Comparison of ENCODE assay signal across 9 cellular contexts in the genomic region with DNA sequence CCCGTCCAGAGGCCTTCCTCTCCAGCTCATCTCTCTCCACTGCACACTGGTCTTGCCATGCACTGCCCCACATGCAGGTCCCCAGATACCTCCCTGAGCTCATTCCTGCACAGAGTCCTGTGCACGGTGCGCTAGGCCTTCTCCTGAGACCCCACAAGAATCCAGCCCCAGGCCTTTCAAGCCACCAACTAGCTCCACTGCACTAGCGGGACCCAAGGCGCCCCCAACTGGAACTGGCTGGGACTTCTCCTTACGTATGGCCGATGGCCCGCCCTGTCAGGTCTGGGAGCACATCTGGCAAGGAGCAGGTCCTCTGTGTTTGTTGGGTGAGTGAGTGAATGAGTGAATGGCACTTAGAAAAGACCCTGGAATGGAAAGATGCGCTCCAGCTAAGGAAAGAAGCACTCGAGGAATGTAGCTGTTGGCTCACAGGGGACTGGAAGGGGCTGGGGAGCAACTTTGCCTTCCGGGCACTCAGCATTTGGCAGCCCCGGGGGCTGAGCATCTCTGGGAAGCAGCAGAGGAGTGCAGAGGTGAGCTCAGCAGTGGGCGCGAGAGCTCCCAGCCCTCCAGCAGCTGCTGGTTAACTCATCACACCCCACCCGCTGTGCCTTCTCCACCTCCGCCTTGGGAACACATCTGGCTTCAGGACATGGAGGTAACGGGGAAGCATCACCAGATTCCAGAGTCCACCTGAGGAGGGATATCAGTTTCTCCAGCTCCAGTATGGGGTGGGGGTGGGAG.
A peak's percentile ranks its signal among the peaks of the same experiment; 100 is the strongest.
DNase-seq lines count a peak whose midpoint lies in the region; ATAC-seq, FAIRE-seq and TF ChIP-seq lines count a peak whose summit lies in the region.
"Had no signal": no experiment of that assay in that cellular context is flagged by ENCODE, and none has a peak within 500 bp of the region (broad histone marks: within the 10 kb centered on the region; RNA-seq: fewer than 3 reads in every experiment).

No MANE protein-coding gene starts in this region.

- CTCF ChIA-PET in IMR-90 (lab: Yijun Ruan, JAX), result interaction anchor here (0.8 kb wide), 1 partner anchor 210 kb away, joined by 3 read pairs; no protein-coding TSS in a partner anchor

- no peak overlapping the region for H3K23ac ChIP-seq in IMR-90 (ENCODE audit: low read depth, low read length)

- no TSS peak for BruUV-seq in IMR-90 (replicated peaks; lab: Mats Ljungman, UMichigan)

- WGBS in IMR-90 (ENCODE audit: extremely low coverage in 2 of 2, insufficient read length in 1 of 2), 2 experiments, result 95% methylated on average over 4 of the region's 17 CpGs; no CpG with 5 or more reads in 1 of the 2 experiments

- H3K9ac ChIP-seq in IMR-90 (ENCODE audit: low read depth, low read length), result no peak overlapping the region

- H3K9me3 Mint-ChIP-seq in neural crest cell, result no peaks in the 10 kb centered on the region

- TF ChIP-seq RAD21 in IMR-90 (IDR thresholded peaks at IDR 0.05; ENCODE audit: low read length), result peak; percentile 45

- intact Hi-C loops in IMR-90 (cut with micrococcal nuclease), result loop anchor here (5.0 kb wide), 1 partner anchor 261 kb away; no protein-coding TSS in a partner anchor

- no peak overlapping the region for H3K4me3 Mint-ChIP-seq in neural crest cell

- H3K4me2 ChIP-seq in IMR-90 (ENCODE audit: low read depth, low read length), result no peak overlapping the region

- H4K5ac ChIP-seq in IMR-90 (ENCODE audit: low read depth, low read length), result no peak overlapping the region

- H4K91ac ChIP-seq in IMR-90 (ENCODE audit: insufficient read depth, low read depth, low read length), result no peak overlapping the region

- H3K4me1 ChIP-seq in IMR-90 (ENCODE audit: control insufficient read depth, insufficient read depth, low read length), result peaks cover 4% of the 10 kb centered on the region

- FAIRE-seq in bronchial epithelial cell (lab: Jason Lieb, UNC), result no peak

- H2BK20ac ChIP-seq in IMR-90 (ENCODE audit: low read depth, low read length), result no peak overlapping the region

- H2BK5ac ChIP-seq in IMR-90 (ENCODE audit: low read depth, low read length, poor library complexity, severe bottlenecking), result no peak overlapping the region

- H2BK15ac ChIP-seq in IMR-90 (ENCODE audit: low read depth, low read length), result no peak overlapping the region

- ATAC-seq in IMR-90 (ENCODE audit: low read depth), result 0 out of 2 replicates have a peak, but pooled peaks have one; percentile 27
- ATAC-seq in GM21619 (IDR thresholded peaks at IDR 0.05; ENCODE audit: unreplicated experiment), result no peak
- ATAC-seq in HG02588 (IDR thresholded peaks at IDR 0.05; ENCODE audit: unreplicated experiment), result no peak

- H3K27me3 Mint-ChIP-seq in neural crest cell (ENCODE audit: low read depth), result no peaks in the 10 kb centered on the region

- H3K4me3 ChIP-seq in IMR-90 (ENCODE audit: insufficient read depth, low read depth, low read length), result no peak overlapping the region
- no peak overlapping the region for H3K4me3 ChIP-seq in bronchial epithelial cell (ENCODE audit: low read depth, low read length)

- in situ Hi-C loops in IMR-90 (cut with MboI; ENCODE audit: low sequenced_read_pairs), result no loop called here

- no peak overlapping the region for H4K8ac ChIP-seq in IMR-90 (ENCODE audit: low read depth in 2 of 2, low read length in 2 of 2)

- H3K36me3 ChIP-seq in IMR-90 (ENCODE audit: control insufficient read depth, insufficient read depth, low read length) (peaks cover 68% of the 10 kb centered on the region), bronchial epithelial cell (ENCODE audit: control insufficient read depth, insufficient read depth, low read length) (no peaks in the 10 kb centered on the region)

- no peak overlapping the region for H3K27ac ChIP-seq in IMR-90 (ENCODE audit: insufficient read depth, low read length)

- H4K20me1 ChIP-seq in IMR-90 (ENCODE audit: insufficient read depth, low read length), result peaks cover 24% of the 10 kb centered on the region

- H3K56ac ChIP-seq in IMR-90 (ENCODE audit: extremely low read depth, insufficient read depth, low read length), result no peak overlapping the region

- TF ChIP-seq POLR2A in IMR-90 (IDR thresholded peaks at IDR 0.05; ENCODE audit: low read depth, low read length), result no peak

- H2BK120ac ChIP-seq in IMR-90 (ENCODE audit: low read depth, low read length), result no peak overlapping the region

- dilution Hi-C loops in IMR-90 (cut with HindIII; ENCODE audit: low sequenced_read_pairs, unreplicated experiment), result no loop called here

- peaks cover 5% of the 10 kb centered on the region for H3K4me1 Mint-ChIP-seq in neural crest cell

- peak overlapping the region; percentile 83 for H3K27ac Mint-ChIP-seq in neural crest cell (ENCODE audit: unreplicated experiment)

- H3K79me1 ChIP-seq in IMR-90 (ENCODE audit: low read depth in 1 of 2, low read length in 2 of 2), result peaks cover 24 to 63% of the 10 kb centered on the region in 2 experiments

- H2AK5ac ChIP-seq in IMR-90 (ENCODE audit: low read depth, low read length), result no peak overlapping the region

- no peaks in the 10 kb centered on the region for H3K36me3 Mint-ChIP-seq in neural crest cell (ENCODE audit: low read depth)

- H3K9me3 ChIP-seq in IMR-90 (ENCODE audit: control insufficient read depth, insufficient read depth, low read length), result no peaks in the 10 kb centered on the region

- POLR2A ChIA-PET in IMR-90 (lab: Charles Lee; ENCODE audit: unreplicated experiment), result no interaction called here

- H3K9me1 ChIP-seq in IMR-90 (ENCODE audit: insufficient read depth, low read length), result peaks cover 10% of the 10 kb centered on the region

- H2AFZ ChIP-seq in IMR-90 (replicated peaks; ENCODE audit: low read length, poor library complexity), result no peak overlapping the region

- no peak overlapping the region for H3K14ac ChIP-seq in IMR-90 (replicated peaks; ENCODE audit: low read depth, low read length)

- H3K4ac ChIP-seq in IMR-90 (ENCODE audit: low read depth, low read length), result no peak overlapping the region; the same call in 1 of the 2 replicates

- peak overlapping the region; percentile 40 for H2AK9ac ChIP-seq in IMR-90 (replicated peaks; ENCODE audit: low read depth, low read length, poor library complexity)

- TF ChIP-seq CTCF in IMR-90 (conservative IDR thresholded peaks at IDR 0.05; ENCODE audit: low read depth, low read length) (peak; percentile 35), bronchial epithelial cell (IDR thresholded peaks at IDR 0.05; ENCODE audit: insufficient read depth, low read length, severe bottlenecking) (no peak), neural crest cell (conservative IDR thresholded peaks at IDR 0.05) (peak; percentile 38)

- DNase-seq in DMS 273 (lab: John Stamatoyannopoulos, UW; ENCODE audit: unreplicated experiment) (peak; percentile 31), DMS 273 treated with DMSO at 0.1 percent for 48 hours (lab: John Stamatoyannopoulos, UW) (no peak), IMR-90 (no peak), bronchial epithelial cell (ENCODE audit: low read depth) (peak; percentile 25), neural crest cell (ENCODE audit: low read depth, low spot score) (peak; percentile 39), NCI-H1092 (lab: John Stamatoyannopoulos, UW) (no peak)
- DNase-seq: NCI-H1694 had no signal

- H3K27me3 ChIP-seq in IMR-90 (ENCODE audit: control insufficient read depth, insufficient read depth, low read length) (no peaks in the 10 kb centered on the region), bronchial epithelial cell (ENCODE audit: control insufficient read depth, insufficient read depth, low read length) (no peaks in the 10 kb centered on the region)

- no peak overlapping the region for H3K18ac ChIP-seq in IMR-90 (ENCODE audit: low read depth, low read length)

TF ChIP-seq in IMR-90, 13 proteins besides CTCF, POLR2A, EP300 and RAD21:
- TF ChIP-seq SMC3 (IDR thresholded peaks at IDR 0.05; ENCODE audit: low read depth, low read length) (peak; percentile 32; the same call in 1 of the 2 replicates), BHLHE40 (IDR thresholded peaks at IDR 0.05; ENCODE audit: low read depth, low read length) (no peak)
TF ChIP-seq in IMR-90: peak in this region for 1.

Comparison
In these comparisons a context has a peak if more than half of its experiments do, and no peak if none do; other contexts are left out.
1. DNase-seq: peak in DMS 273 (single experiment), bronchial epithelial cell (single experiment) and neural crest cell (single experiment); none in DMS 273 treated with DMSO at 0.1 percent for 48 hours (single experiment), IMR-90 (single experiment) and NCI-H1092 (single experiment).